Comparison of ENCODE assay signal across 18 cellular contexts in genomic region chr4:185514182-185514697, GRCh38. TPM values are rescaled to one million over a fixed set of nuclear protein-coding genes. Genes with fewer than 3 reads are reported as not detected.
DNase-seq lines count a peak whose midpoint lies in the region; ATAC-seq and TF ChIP-seq lines count a peak whose summit lies in the region.
"Had no signal": no experiment of that assay in that cellular context is flagged by ENCODE, and none has a peak within 500 bp of the region (broad histone marks: within the 10 kb centered on the region; RNA-seq: fewer than 3 reads in every experiment).

No MANE protein-coding gene starts in this region.

- H3K36me3 ChIP-seq in heart right ventricle (peaks cover 0 to 78% (median 10%) of the 10 kb centered on the region in 9 donors), upper lobe of left lung (no peaks in the 10 kb centered on the region)
- H3K36me3 ChIP-seq: WERI-Rb-1 had no signal

- no peak overlapping the region for H3K4me3 Mint-ChIP-seq in nephron progenitor cell
- H3K4me3 Mint-ChIP-seq: activated CD4-positive, alpha-beta memory T cell treated with anti-CD3 and anti-CD28 coated beads for 36 hours; stimulated activated naive B cell treated with anti-CD40 and anti-IgM and Interleukin-4, amounts not matched to agents 10 μg/mL and 1 μg/mL and 100 μg/mL, for 72 hours had no signal

- WGBS in heart right ventricle, 2 donors, result 59 to 74% methylated on average over 17 of the region's 17 CpGs
- WGBS in upper lobe of left lung, 2 donors, result 80 to 87% methylated on average over 17 of the region's 17 CpGs

- no peaks in the 10 kb centered on the region for H3K36me3 Mint-ChIP-seq in nephron progenitor cell (ENCODE audit: low read depth)
- H3K36me3 Mint-ChIP-seq: activated CD4-positive, alpha-beta memory T cell treated with anti-CD3 and anti-CD28 coated beads for 36 hours; activated naive CD4-positive, alpha-beta T cell treated with anti-CD3 and anti-CD28 coated beads, Interleukin-2, amount 50 U/mL, for 24 hours; naive thymus-derived CD8-positive, alpha-beta T cell; stimulated activated naive B cell treated with anti-CD40 and anti-IgM and Interleukin-4, amounts not matched to agents 10 μg/mL and 1 μg/mL and 100 μg/mL, for 72 hours had no signal

- H3K4me3 ChIP-seq in heart right ventricle (no peak overlapping the region), upper lobe of left lung (no peak overlapping the region), foreskin fibroblast (ENCODE audit: low read depth in 1 of 2, low read length in 2 of 2) (no peak overlapping the region)

- intact Hi-C loops in heart right ventricle (cut with DNase I), result no loop called here

- peaks cover 0 to 70% (median 0%) of the 10 kb centered on the region in 7 donors for H3K27me3 ChIP-seq in heart right ventricle
- no peaks in the 10 kb centered on the region for H3K27me3 ChIP-seq in upper lobe of left lung

- H3K9me3 Mint-ChIP-seq in nephron progenitor cell, result no peaks in the 10 kb centered on the region
- H3K9me3 Mint-ChIP-seq: activated CD4-positive, alpha-beta memory T cell treated with anti-CD3 and anti-CD28 coated beads for 36 hours; activated naive CD4-positive, alpha-beta T cell treated with anti-CD3 and anti-CD28 coated beads, Interleukin-2, amount 50 U/mL, for 24 hours; naive thymus-derived CD8-positive, alpha-beta T cell; stimulated activated naive B cell treated with anti-CD40 and anti-IgM and Interleukin-4, amounts not matched to agents 10 μg/mL and 1 μg/mL and 100 μg/mL, for 72 hours had no signal

- H3K4me1 Mint-ChIP-seq in nephron progenitor cell, result peaks cover 11% of the 10 kb centered on the region

- no peak for DNase-seq in heart right ventricle
- no peak for DNase-seq in nephron progenitor cell
- no peak for DNase-seq in upper lobe of left lung
- no peak for DNase-seq in activated effector memory CD4-positive, alpha-beta T cell treated with Interleukin-2 at 50 U/mL for 16 hours
- DNase-seq in foreskin fibroblast, result no peak
- no peak for DNase-seq in anterior cingulate cortex (lab: John Stamatoyannopoulos, UW)
- DNase-seq: foreskin melanocyte; mammary epithelial cell; NCI-H2081; NCI-H510A treated with DMSO at 0.1 percent for 48 hours; stimulated activated naive B cell treated with anti-CD40 and anti-IgM and Interleukin-4, amounts not matched to agents 10 μg/mL and 1 μg/mL and 100 μg/mL, for 72 hours; WERI-Rb-1 had no signal

- no peak for TF ChIP-seq EP300 in upper lobe of left lung (IDR thresholded peaks at IDR 0.05)

- ATAC-seq in heart right ventricle (peak in 5 of 8 donors; percentile 5 to 45 (median 15)), upper lobe of left lung (ENCODE audit: low FRiP score in 2 of 2) (no peak)
- ATAC-seq: stimulated activated naive B cell treated with anti-CD40 and anti-IgM and Interleukin-4, amounts not matched to agents 10 μg/mL and 1 μg/mL and 100 μg/mL, for 72 hours had no signal

- TF ChIP-seq POLR2A in upper lobe of left lung (IDR thresholded peaks at IDR 0.05), result no peak

- peaks cover 5 to 59% (median 20%) of the 10 kb centered on the region in 9 donors for H3K4me1 ChIP-seq in heart right ventricle
- peaks cover 4 to 15% (median 11%) of the 10 kb centered on the region in 4 donors for H3K4me1 ChIP-seq in upper lobe of left lung

- H3K27ac Mint-ChIP-seq in nephron progenitor cell, result peak overlapping the region; percentile 56
- H3K27ac Mint-ChIP-seq: activated CD4-positive, alpha-beta memory T cell treated with anti-CD3 and anti-CD28 coated beads for 36 hours; activated naive CD4-positive, alpha-beta T cell treated with anti-CD3 and anti-CD28 coated beads, Interleukin-2, amount 50 U/mL, for 24 hours; progenitor cell of endocrine pancreas; stimulated activated naive B cell treated with anti-CD40 and anti-IgM and Interleukin-4, amounts not matched to agents 10 μg/mL and 1 μg/mL and 100 μg/mL, for 72 hours had no signal

- no peaks in the 10 kb centered on the region for H3K27me3 Mint-ChIP-seq in nephron progenitor cell (ENCODE audit: low read depth, poor library complexity)
- H3K27me3 Mint-ChIP-seq: progenitor cell of endocrine pancreas had no signal

- H3K27ac ChIP-seq in VCaP (peak overlapping the region; percentile 88), heart right ventricle (peak overlapping the region in 9 of 10 donors; percentile 15 to 72 (median 48)), upper lobe of left lung (peak overlapping the region; percentile 57 to 76 (median 66))
- H3K27ac ChIP-seq: HL-60, WERI-Rb-1 had no signal

- H3K9me3 ChIP-seq in heart right ventricle (no peaks in the 10 kb centered on the region), upper lobe of left lung (no peaks in the 10 kb centered on the region)

- no peak for TF ChIP-seq CTCF in VCaP (conservative IDR thresholded peaks at IDR 0.05)
- TF ChIP-seq CTCF in heart right ventricle (IDR thresholded peaks at IDR 0.05), result no peak
- TF ChIP-seq CTCF in nephron progenitor cell (IDR thresholded peaks at IDR 0.05), result no peak
- TF ChIP-seq CTCF in upper lobe of left lung (IDR thresholded peaks at IDR 0.05), result no peak
- TF ChIP-seq CTCF in foreskin fibroblast (IDR thresholded peaks at IDR 0.05; ENCODE audit: low read depth, low read length), result no peak

RNA-seq across cellular contexts. Expression of gene PDLIM3, which starts 21.1 kb away (rescaled TPM):
- 100 to 1,000 TPM; 112 to 846 (median 292) TPM for total RNA-seq in heart right ventricle
- polyA plus RNA-seq in heart right ventricle, result 100 to 1,000 TPM; 120 to 538 TPM
- 100 to 1,000 TPM in 1 of 6 donors, 10 to 100 TPM in 5; 15.9 to 183 (median 42.2) TPM for total RNA-seq in upper lobe of left lung
- total RNA-seq: activated CD4-positive, alpha-beta memory T cell treated with anti-CD3 and anti-CD28 coated beads for 36 hours; naive thymus-derived CD8-positive, alpha-beta T cell had no signal
- polyA plus RNA-seq: naive thymus-derived CD8-positive, alpha-beta T cell had no signal

RNA-seq across cellular contexts. Expression of gene CCDC110, which starts 42.7 kb away (rescaled TPM):
- total RNA-seq in heart right ventricle (1 to 10 TPM in 7 of 10 donors, under 1 TPM in 3; 0.54 to 2.5 (median 1.9) TPM), upper lobe of left lung (under 1 TPM in 4 of 6 donors, not detected in 2; 0.15 to 0.79 (median 0.48) TPM)
- polyA plus RNA-seq in heart right ventricle, result under 1 TPM; 0.12 to 0.29 TPM

Comparison
In these comparisons a context has a peak if more than half of its experiments do, and no peak if none do; other contexts are left out.
1. ATAC-seq: peak in heart right ventricle (5 of 8); none in upper lobe of left lung (0 of 2).
2. Peak in every context shown above with its lines, with median percentiles within 50 percentile points of each other: H3K27ac ChIP-seq.